1 cellular context compared by ENCODE assay signal in the genomic region with DNA sequence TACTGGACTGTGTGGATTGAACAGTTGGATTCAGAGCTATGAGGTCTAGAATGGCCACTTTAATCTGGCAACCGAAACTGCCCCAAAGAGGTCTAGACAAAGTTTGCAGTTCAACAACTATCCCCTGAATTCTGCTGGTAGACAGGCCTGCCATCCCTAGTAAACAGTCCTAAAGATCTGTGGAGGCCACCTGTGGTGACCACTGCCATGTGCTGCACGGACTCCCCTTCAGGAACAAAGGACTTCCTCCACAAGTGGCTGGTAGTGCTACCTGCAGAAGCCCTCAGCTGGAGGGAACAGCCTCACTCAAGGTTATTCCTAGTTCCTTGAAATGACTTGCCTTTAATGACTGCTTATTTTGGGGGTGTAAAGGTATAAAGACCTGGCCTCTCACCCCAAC.
TF ChIP-seq lines count a peak whose summit lies in the region.

No MANE protein-coding gene starts in this region.

TF ChIP-seq in WTC11, 78 proteins besides CTCF, POLR2A, EP300 and RAD21 (continued from another document):
- TF ChIP-seq, protein P1, sequence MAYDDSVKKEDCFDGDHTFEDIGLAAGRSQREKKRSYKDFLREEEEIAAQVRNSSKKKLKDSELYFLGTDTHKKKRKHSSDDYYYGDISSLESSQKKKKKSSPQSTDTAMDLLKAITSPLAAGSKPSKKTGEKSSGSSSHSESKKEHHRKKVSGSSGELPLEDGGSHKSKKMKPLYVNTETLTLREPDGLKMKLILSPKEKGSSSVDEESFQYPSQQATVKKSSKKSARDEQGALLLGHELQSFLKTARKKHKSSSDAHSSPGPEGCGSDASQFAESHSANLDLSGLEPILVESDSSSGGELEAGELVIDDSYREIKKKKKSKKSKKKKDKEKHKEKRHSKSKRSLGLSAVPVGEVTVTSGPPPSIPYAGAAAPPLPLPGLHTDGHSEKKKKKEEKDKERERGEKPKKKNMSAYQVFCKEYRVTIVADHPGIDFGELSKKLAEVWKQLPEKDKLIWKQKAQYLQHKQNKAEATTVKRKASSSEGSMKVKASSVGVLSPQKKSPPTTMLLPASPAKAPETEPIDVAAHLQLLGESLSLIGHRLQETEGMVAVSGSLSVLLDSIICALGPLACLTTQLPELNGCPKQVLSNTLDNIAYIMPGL (CRISPR knock-in tag; IDR thresholded peaks at IDR 0.05) = no peak
